Comparison of ENCODE assay signal across 21 cellular contexts in the genomic region with DNA sequence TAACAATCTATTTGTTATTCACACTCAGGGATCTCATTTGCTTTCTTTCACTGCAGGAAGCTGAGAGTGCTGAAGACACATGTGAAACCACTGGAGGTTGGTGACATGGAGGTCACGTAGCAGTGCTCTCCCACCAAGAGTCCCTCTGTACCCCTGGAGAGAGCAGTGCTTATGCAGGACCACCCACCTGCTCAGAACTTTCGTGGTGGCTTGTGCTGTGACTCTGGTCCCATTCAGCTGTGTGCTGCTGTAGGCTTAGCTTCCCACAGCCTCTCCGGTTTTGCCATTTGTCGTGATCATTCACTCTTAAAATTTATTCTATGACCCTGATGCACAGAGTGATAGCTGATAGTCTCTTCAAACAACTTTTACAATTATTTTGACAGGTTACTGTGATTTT.
DNase-seq lines count a peak whose midpoint lies in the region; ATAC-seq and TF ChIP-seq lines count a peak whose summit lies in the region.
"Had no signal": no experiment of that assay in that cellular context is flagged by ENCODE, and none has a peak within 500 bp of the region (broad histone marks: within the 10 kb centered on the region; RNA-seq: fewer than 3 reads in every experiment).

No MANE protein-coding gene starts in this region.

- no peak overlapping the region for H2AFZ ChIP-seq in mesenchymal stem cell (ENCODE audit: low read depth, low read length)

- ATAC-seq in Right ventricle myocardium superior (ENCODE audit: poor library complexity) = no peak
- ATAC-seq: CD8-positive, alpha-beta T cell; GM12878 had no signal

- CTCF ChIA-PET in HEK293 (lab: Yijun Ruan, JAX) = interaction anchor here (0.6 kb wide), 1 partner anchor 56 kb away, joined by 3 read pairs; no protein-coding TSS in a partner anchor

- H2BK12ac ChIP-seq in mesenchymal stem cell (ENCODE audit: low read length in 2 of 2) = peak overlapping the region in 1 of 2 experiments; percentile 97

- H3K4ac ChIP-seq in mesenchymal stem cell (ENCODE audit: low read depth in 1 of 2, low read length in 2 of 2) = no peak overlapping the region

- H3K27me3 ChIP-seq in SJCRH30 (no peaks in the 10 kb centered on the region), mesenchymal stem cell (ENCODE audit: control insufficient read depth in 1 of 2, insufficient read depth in 1 of 2, low read length in 2 of 2) (no peaks in the 10 kb centered on the region)
- H3K27me3 ChIP-seq: BLaER1 treated with 17β-estradiol and CSF1 and Interleukin-3, amounts not matched to agents 10 nM and 100 nM had no signal

- no peak overlapping the region for H2AK5ac ChIP-seq in mesenchymal stem cell (ENCODE audit: low read length, severe bottlenecking)

- H4K8ac ChIP-seq in mesenchymal stem cell (ENCODE audit: low read length) = no peak overlapping the region

- H3K79me1 ChIP-seq in mesenchymal stem cell (replicated peaks; ENCODE audit: low read length, poor library complexity, severe bottlenecking) = no peaks in the 10 kb centered on the region

- H3K9me3 ChIP-seq in HEK293 (ENCODE audit: control insufficient read depth, insufficient read depth, low read depth, low read length) = no peaks in the 10 kb centered on the region
- H3K9me3 ChIP-seq in SJCRH30 (replicated peaks) = no peaks in the 10 kb centered on the region; the same call in 1 of the 2 replicates
- H3K9me3 ChIP-seq in mesenchymal stem cell (ENCODE audit: control insufficient read depth, low read length) = no peaks in the 10 kb centered on the region
- H3K9me3 ChIP-seq: Caco-2 had no signal

- intact Hi-C loops in Right ventricle myocardium superior (cut with DNase I) = no loop called here

- no peak overlapping the region for H2BK120ac ChIP-seq in mesenchymal stem cell (ENCODE audit: low read depth, low read length)

- H3K18ac ChIP-seq in mesenchymal stem cell (ENCODE audit: low read depth in 1 of 2, low read length in 2 of 2) = peak overlapping the region in 1 of 2 experiments; percentile 84

- H3K9ac ChIP-seq in mesenchymal stem cell (ENCODE audit: low read length) = no peak overlapping the region
- H3K9ac ChIP-seq: BLaER1 treated with 17β-estradiol and CSF1 and Interleukin-3, amounts not matched to agents 10 nM and 100 nM had no signal

- 80% methylated on average over 4 of the region's 4 CpGs for WGBS in mesenchymal stem cell

- peak overlapping the region in 1 of 2 experiments; percentile 89 for H3K14ac ChIP-seq in mesenchymal stem cell (ENCODE audit: low read length in 2 of 2)

- DNase-seq in SJCRH30 = peak; percentile 78 to 87
- peak; percentile 29 for DNase-seq in myocyte (ENCODE audit: low read depth)
- DNase-seq in retina = peak; percentile 55
- DNase-seq in Right ventricle myocardium superior = no peak
- DNase-seq in mesenchymal stem cell = no peak
- DNase-seq in activated gamma-delta T cell treated with Interleukin-2 at 50 U/mL for 16 hours = no peak
- DNase-seq in substantia nigra (lab: John Stamatoyannopoulos, UW) = no peak
- DNase-seq: 8988T; ACHN; AML-193; Caco-2; Calu3; CD4-positive, alpha-beta T cell; CD8-positive, alpha-beta T cell; DMS79 treated with DMSO at 0.1 percent for 48 hours; EL; GDM1 had no signal

- no peak overlapping the region for H2BK15ac ChIP-seq in mesenchymal stem cell (ENCODE audit: low read depth, poor library complexity, severe bottlenecking)

- H3K4me2 ChIP-seq in mesenchymal stem cell (ENCODE audit: low read length, poor library complexity, severe bottlenecking) = no peak overlapping the region
- H3K4me2 ChIP-seq: BLaER1 treated with 17β-estradiol and CSF1 and Interleukin-3, amounts not matched to agents 10 nM and 100 nM had no signal

- H3K23ac ChIP-seq in mesenchymal stem cell (ENCODE audit: low read length in 2 of 2) = no peak overlapping the region

- no peak for TF ChIP-seq CTCF in HEK293 (tag by site-specific recombination; IDR thresholded peaks at IDR 0.05)

- no peak overlapping the region for H3K27ac ChIP-seq in HEK293 (ENCODE audit: extremely low read depth, low read depth, low read length)
- H3K27ac ChIP-seq in SJCRH30 = peak overlapping the region; percentile 54
- no peak overlapping the region for H3K27ac ChIP-seq in mesenchymal stem cell (ENCODE audit: low read length, poor library complexity, severe bottlenecking)
- H3K27ac ChIP-seq in substantia nigra (ENCODE audit: low read depth, low read length, poor library complexity, severe bottlenecking) = no peak overlapping the region
- H3K27ac ChIP-seq: BLaER1 treated with 17β-estradiol and CSF1 and Interleukin-3, amounts not matched to agents 10 nM and 100 nM; C4-2B had no signal

- H3K4me3 ChIP-seq in HEK293 (ENCODE audit: low read depth, low read length) (no peak overlapping the region), SJCRH30 (peak overlapping the region; percentile 29), mesenchymal stem cell (ENCODE audit: insufficient read depth in 1 of 2, low read depth in 1 of 2, low read length in 2 of 2) (no peak overlapping the region)
- H3K4me3 ChIP-seq: BLaER1 treated with 17β-estradiol and CSF1 and Interleukin-3, amounts not matched to agents 10 nM and 100 nM; GM12878 had no signal

- no peak overlapping the region for H4K91ac ChIP-seq in mesenchymal stem cell (ENCODE audit: low read length)

- POLR2A ChIA-PET in HEK293 (lab: Yijun Ruan, JAX) = no interaction called here

- H3K4me1 ChIP-seq in HEK293 (ENCODE audit: control insufficient read depth, insufficient read depth, low read length) (no peaks in the 10 kb centered on the region), SJCRH30 (peaks cover 14% of the 10 kb centered on the region), mesenchymal stem cell (ENCODE audit: control insufficient read depth, insufficient read depth, low read depth, low read length) (no peaks in the 10 kb centered on the region)

- H2BK5ac ChIP-seq in mesenchymal stem cell (ENCODE audit: low read depth, low read length, poor library complexity, severe bottlenecking) = no peak overlapping the region

- H3K36me3 ChIP-seq in HEK293 (ENCODE audit: control insufficient read depth in 2 of 2, insufficient read depth in 1 of 2, low read length in 2 of 2) = no peaks in the 10 kb centered on the region
- no peaks in the 10 kb centered on the region for H3K36me3 ChIP-seq in SJCRH30
- peaks cover 3 to 28% of the 10 kb centered on the region in 2 experiments for H3K36me3 ChIP-seq in mesenchymal stem cell (ENCODE audit: control insufficient read depth in 1 of 2, insufficient read depth in 2 of 2, low read depth in 1 of 2, low read length in 2 of 2)
- H3K36me3 ChIP-seq: BLaER1 treated with 17β-estradiol and CSF1 and Interleukin-3, amounts not matched to agents 10 nM and 100 nM had no signal

TF ChIP-seq in HEK293, 187 proteins besides CTCF, POLR2A, EP300 and RAD21:
- TF ChIP-seq ZIC2 (tag by site-specific recombination; IDR thresholded peaks at IDR 0.05) (peak; percentile 76), WT1 (tag by site-specific recombination; IDR thresholded peaks at IDR 0.05) (no peak)

Comparison
In these comparisons a context has a peak if more than half of its experiments do, and no peak if none do; other contexts are left out.
1. DNase-seq: peak in SJCRH30 (2 of 2), myocyte (single experiment) and retina (single experiment); none in Right ventricle myocardium superior (single experiment), mesenchymal stem cell (single experiment), activated gamma-delta T cell treated with Interleukin-2 at 50 U/mL for 16 hours (single experiment) and substantia nigra (0 of 49).